8 cellular contexts compared by ENCODE assay signal in genomic region chr19:48644839-48645651, GRCh38. TPM values are rescaled to one million over a fixed set of nuclear protein-coding genes. Genes with fewer than 3 reads are reported as not detected.
A peak's percentile ranks its signal among the peaks of the same experiment; 100 is the strongest.
DNase-seq lines count a peak whose midpoint lies in the region; ATAC-seq and TF ChIP-seq lines count a peak whose summit lies in the region.

No MANE protein-coding gene starts in this region.

- no peaks in the 10 kb centered on the region for H3K9me2 ChIP-seq in HCT116 (ENCODE audit: insufficient read depth)

- POLR2A ChIA-PET in BJ (lab: Charles Lee) = interaction anchor here (0.7 kb wide), 1 partner anchor 348 kb away, joined by 3 read pairs; the partner anchor contains the start of gene RUVBL2
- POLR2A ChIA-PET in HCT116 (lab: Charles Lee) = interaction anchor here (0.5 to 2.5 kb wide), 18 partner anchors 11 to 996 kb away, joined by 3 to 27 read pairs (median 4); partner anchors contain the start of genes FGF21, FUT2, PPP1R15A and RPL18

- H3K9me3 Mint-ChIP-seq in dendritic cell treated with granulocyte-macrophage colony-stimulating factor and Interleukin-4, amounts not matched to agents 40 ng/mL and 50 ng/mL, for 4 days = no peaks in the 10 kb centered on the region

- H2AFZ ChIP-seq in HCT116 (ENCODE audit: low read depth, low read length, poor library complexity, severe bottlenecking) = no peak overlapping the region

- TF ChIP-seq POLR2A in HCT116 (IDR thresholded peaks at IDR 0.05; ENCODE audit: borderline replicate concordance, extremely low read depth, insufficient read depth, insufficient read length) (peak; percentile 17), right lobe of liver (IDR thresholded peaks at IDR 0.05) (no peak)

- intact Hi-C loops in HCT116 (cut with micrococcal nuclease) = no loop called here
- intact Hi-C loops in dendritic cell treated with granulocyte-macrophage colony-stimulating factor and Interleukin-4, amounts not matched to agents 40 ng/mL and 50 ng/mL, for 4 days (cut with micrococcal nuclease) = loop anchor here (5.0 to 10.0 kb wide), 2 partner anchors 140 to 322 kb away; partner anchors contain the start of gene FTL
- intact Hi-C loops in right lobe of liver (cut with DNase I) = no loop called here

- no peaks in the 10 kb centered on the region for H3K27me3 Mint-ChIP-seq in dendritic cell treated with granulocyte-macrophage colony-stimulating factor and Interleukin-4, amounts not matched to agents 40 ng/mL and 50 ng/mL, for 4 days

- H3K27ac ChIP-seq in HCT116 (ENCODE audit: low read depth, low read length) (peak overlapping the region; percentile 83), right lobe of liver (peak overlapping the region; percentile 11 to 50 (median 37))

- H3K4me3 ChIP-seq in BJ (ENCODE audit: low read depth, low read length) (peak overlapping the region; percentile 47), HCT116 (replicated peaks in 1 of 2; ENCODE audit: low read depth in 1 of 2, low read length in 2 of 2) (peak overlapping the region; percentile 55 to 58), right lobe of liver (peak overlapping the region; percentile 10 to 37 (median 16))

- CTCF ChIA-PET in BJ (lab: Yijun Ruan, JAX) (interaction anchor here (0.8 to 3.5 kb wide), 22 partner anchors 11 to 197 kb away, joined by 3 to 20 read pairs (median 4); partner anchors contain the start of genes RPL18 and SPHK2), HCT116 (lab: Charles Lee) (interaction anchor here (0.7 to 2.4 kb wide), 13 partner anchors 15 to 197 kb away, joined by 3 to 14 read pairs (median 5); partner anchors contain the start of genes RPL18 and SPHK2)

- 3% methylated on average over 7 of the region's 26 CpGs for WGBS in right lobe of liver (ENCODE audit: insufficient coverage, low coverage, low lambda C conversion rate, missing lambda C conversion rate)

- H3K4me1 ChIP-seq in HCT116 (ENCODE audit: control insufficient read depth in 1 of 2, insufficient read depth in 2 of 2, low read length in 2 of 2) (peaks cover 19 to 46% of the 10 kb centered on the region in 2 experiments), right lobe of liver (peaks cover 0 to 7% (median 3%) of the 10 kb centered on the region in 4 donors)

- TF ChIP-seq CTCF in BJ (IDR thresholded peaks at IDR 0.05; ENCODE audit: insufficient read depth, low read depth, low read length) = no peak
- TF ChIP-seq CTCF in HCT116 (IDR thresholded peaks at IDR 0.05 in 2 of 3, conservative IDR thresholded peaks at IDR 0.05 in 1 of 3; ENCODE audit: borderline replicate concordance in 1 of 3, insufficient read depth in 1 of 3, low read depth in 2 of 3, low read length in 2 of 3) = no peak
- TF ChIP-seq CTCF in right lobe of liver (IDR thresholded peaks at IDR 0.05) = no peak

- H3K27me3 ChIP-seq in BJ (ENCODE audit: control insufficient read depth, insufficient read depth, low read length) (0 out of 2 replicates have a peak, but pooled peaks cover under 1% of the 10 kb centered on the region), HCT116 (ENCODE audit: insufficient read depth, low read length) (no peaks in the 10 kb centered on the region), right lobe of liver (no peaks in the 10 kb centered on the region)

- H3K79me2 ChIP-seq in HCT116 (ENCODE audit: insufficient read depth, low read length) = no peaks in the 10 kb centered on the region

- H3K27ac Mint-ChIP-seq in dendritic cell treated with granulocyte-macrophage colony-stimulating factor and Interleukin-4, amounts not matched to agents 40 ng/mL and 50 ng/mL, for 4 days = peak overlapping the region; percentile 73

- H3K9me3 ChIP-seq in HCT116 (ENCODE audit: control insufficient read depth in 1 of 2, insufficient read depth in 1 of 2, low read depth in 1 of 2, low read length in 2 of 2) (no peaks in the 10 kb centered on the region), right lobe of liver (no peaks in the 10 kb centered on the region)

- no TSS peak for BruUV-seq in HCT116 (replicated peaks; lab: Mats Ljungman, UMichigan)

- H3K4me1 Mint-ChIP-seq in dendritic cell treated with granulocyte-macrophage colony-stimulating factor and Interleukin-4, amounts not matched to agents 40 ng/mL and 50 ng/mL, for 4 days (ENCODE audit: low read depth) = peaks cover 52% of the 10 kb centered on the region

- TF ChIP-seq RAD21 in HCT116 (IDR thresholded peaks at IDR 0.05; ENCODE audit: low read depth) = no peak

- ATAC-seq in HCT116 (peak; percentile 74), right lobe of liver (peak; percentile 69 to 82 (median 75)), GM21360 (IDR thresholded peaks at IDR 0.05; ENCODE audit: unreplicated experiment) (no peak)

- RAD21 ChIA-PET in HCT116 (lab: Charles Lee; ENCODE audit: low non-redundant PET in 1 of 2, low total read pairs in 2 of 2, uncharacterized antibody in 2 of 2, unreplicated experiment in 2 of 2) = interaction anchor here (0.6 to 1.4 kb wide), 4 partner anchors 31 to 198 kb away, joined by 3 to 5 read pairs (median 3); no protein-coding TSS in a partner anchor

- peak overlapping the region; percentile 85 for H3K4me2 ChIP-seq in HCT116 (ENCODE audit: low read length)

- H3K9ac ChIP-seq in HCT116 (ENCODE audit: low read length) = peak overlapping the region; percentile 56

- H4K20me1 ChIP-seq in HCT116 (ENCODE audit: insufficient read depth) = no peaks in the 10 kb centered on the region

- H3K36me3 ChIP-seq in BJ (ENCODE audit: control insufficient read depth, insufficient read depth, low read length) = no peaks in the 10 kb centered on the region
- H3K36me3 ChIP-seq in HCT116 (ENCODE audit: control insufficient read depth in 1 of 2, insufficient read depth in 2 of 2, low read length in 2 of 2) = no peaks in the 10 kb centered on the region
- H3K36me3 ChIP-seq in right lobe of liver = no peaks in the 10 kb centered on the region

- H3K36me3 Mint-ChIP-seq in dendritic cell treated with granulocyte-macrophage colony-stimulating factor and Interleukin-4, amounts not matched to agents 40 ng/mL and 50 ng/mL, for 4 days (ENCODE audit: low read depth) = no peaks in the 10 kb centered on the region

- peak overlapping the region; percentile 71 for H3K4me3 Mint-ChIP-seq in dendritic cell treated with granulocyte-macrophage colony-stimulating factor and Interleukin-4, amounts not matched to agents 40 ng/mL and 50 ng/mL, for 4 days

- no peak for DNase-seq in BJ (ENCODE audit: low read depth)
- DNase-seq in HCT116 (ENCODE audit: low read depth, low spot score) = peak; percentile 69
- DNase-seq in NCI-H524 (lab: John Stamatoyannopoulos, UW) = peak; percentile 82 to 89
- peak; percentile 72 for DNase-seq in activated CD4-positive, alpha-beta T cell treated with anti-CD3 and anti-CD28 coated beads, Interleukin-2, amount 50 U/mL, for 1 hour
- DNase-seq in right lobe of liver = peak; percentile 58 to 72 (median 69)
- peak; percentile 68 for DNase-seq in stimulated activated CD4-positive, alpha-beta T cell treated with anti-CD3 and anti-CD28 coated beads, Interleukin-4, amount 100 ng/mL, for 1 hour

TF ChIP-seq in HCT116, 20 proteins besides CTCF, POLR2A, EP300 and RAD21:
- TF ChIP-seq ATF3 (IDR thresholded peaks at IDR 0.05) (no peak), POLR2AphosphoS5 (IDR thresholded peaks at IDR 0.05; ENCODE audit: low read depth, low read length) (peak; percentile 30), CBX3 (IDR thresholded peaks at IDR 0.05; ENCODE audit: low read depth) (no peak), EGR1 (IDR thresholded peaks at IDR 0.05; ENCODE audit: low read depth) (peak; percentile 75), ZFX (IDR thresholded peaks at IDR 0.05) (no peak), FOSL1 (IDR thresholded peaks at IDR 0.05; ENCODE audit: low read depth) (no peak)

RNA-seq across cellular contexts. Expression of gene CA11, which starts 0.9 kb away (rescaled TPM):
- polyA plus RNA-seq in BJ (2011; rRNA removed) = 3.0 and 3.2 TPM in 2 replicates
- 0.41 and 1.3 TPM in 2 replicates for polyA minus RNA-seq in BJ (2011; rRNA and poly(A)+ RNA removed)
- total RNA-seq in HCT116 (2021; ENCODE audit: unreplicated experiment) = 29.6 TPM
- 36.9 and 43.3 TPM in 2 replicates for polyA plus RNA-seq in HCT116 (2012)
- total RNA-seq in right lobe of liver = 1 to 10 TPM in 2 of 6 experiments, under 1 TPM in 4; 0.25 to 2.0 (median 0.54) TPM

RNA-seq across cellular contexts. Expression of gene DBP, which starts 7.9 kb away (rescaled TPM):
- polyA plus RNA-seq in BJ (2011; rRNA removed) = 4.3 and 5.3 TPM in 2 replicates
- 5.2 and 6.0 TPM in 2 replicates for polyA minus RNA-seq in BJ (2011; rRNA and poly(A)+ RNA removed)
- total RNA-seq in HCT116 (2021; ENCODE audit: unreplicated experiment) = 45.9 TPM
- polyA plus RNA-seq in HCT116 (2012) = 74.3 and 81.3 TPM in 2 replicates
- 10 to 100 TPM in 2 of 6 experiments, 1 to 10 TPM in 4; 1.8 to 11.6 (median 3.3) TPM for total RNA-seq in right lobe of liver

RNA-seq across cellular contexts. Expression of gene SPHK2, which starts 25.7 kb away (rescaled TPM):
- polyA plus RNA-seq in BJ (2011; rRNA removed) = 5.6 and 9.2 TPM in 2 replicates
- polyA minus RNA-seq in BJ (2011; rRNA and poly(A)+ RNA removed) = 5.1 and 7.5 TPM in 2 replicates
- total RNA-seq in HCT116 (2021; ENCODE audit: unreplicated experiment) = 19.9 TPM
- polyA plus RNA-seq in HCT116 (2012) = 5.9 and 6.9 TPM in 2 replicates
- 10 to 100 TPM; 11.4 to 30.1 (median 17.2) TPM for total RNA-seq in right lobe of liver

RNA-seq across cellular contexts. Expression of gene RPL18, which starts 26.1 kb away (rescaled TPM):
- 1,260 and 1,324 TPM in 2 replicates for polyA plus RNA-seq in BJ (2011; rRNA removed)
- 479 and 695 TPM in 2 replicates for polyA minus RNA-seq in BJ (2011; rRNA and poly(A)+ RNA removed)
- 2,006 TPM for total RNA-seq in HCT116 (2021; ENCODE audit: unreplicated experiment)
- polyA plus RNA-seq in HCT116 (2012) = 3,599 and 4,255 TPM in 2 replicates
- total RNA-seq in right lobe of liver = 100 to 1,000 TPM; 355 to 867 (median 385) TPM

RNA-seq across cellular contexts. Expression of gene NTN5, which starts 27.8 kb away (rescaled TPM):
- 0.10 and 0.11 TPM in 2 replicates for polyA plus RNA-seq in BJ (2011; rRNA removed)
- 0.19 TPM in 1 of 2 replicates, not detected in the other for polyA minus RNA-seq in BJ (2011; rRNA and poly(A)+ RNA removed)
- total RNA-seq in HCT116 (2021; ENCODE audit: unreplicated experiment) = 3.1 TPM
- polyA plus RNA-seq in HCT116 (2012) = 1.4 and 1.6 TPM in 2 replicates
- under 1 TPM in 2 of 6 experiments, not detected in 4; 0.11 to 0.32 TPM for total RNA-seq in right lobe of liver

Comparison
In these comparisons a context has a peak if more than half of its experiments do, and no peak if none do; other contexts are left out.
1. RNA of gene CA11, which starts 0.9 kb away (total RNA-seq): 29.6 TPM in HCT116 (single experiment); 0.25 to 2.0 TPM in right lobe of liver; every median in the first group is over 10 times any median in the second.
2. Peak in every context shown above with its lines, with median percentiles within 50 percentile points of each other: H3K4me3 ChIP-seq.